ENCODE assay signal across 13 cellular contexts in genomic region chr14:104536942-104537612, GRCh38. TPM values are rescaled to one million over a fixed set of nuclear protein-coding genes. Genes with fewer than 3 reads are reported as not detected.
DNase-seq lines count a peak whose midpoint lies in the region; ATAC-seq, FAIRE-seq and TF ChIP-seq lines count a peak whose summit lies in the region.
"Had no signal": no experiment of that assay in that cellular context is flagged by ENCODE, and none has a peak within 500 bp of the region (broad histone marks: within the 10 kb centered on the region; RNA-seq: fewer than 3 reads in every experiment).

No MANE protein-coding gene starts in this region.

- peak; percentile 68 for DNase-seq in H54 (ENCODE audit: insufficient read length, low spot score)
- peak; percentile 3 for DNase-seq in RCC 7860 (ENCODE audit: low spot score)
- peak; percentile 5 for DNase-seq in fibroblast of the aortic adventitia (ENCODE audit: low read depth)
- peak; percentile 14 for DNase-seq in skeletal muscle cell (ENCODE audit: low read depth)
- no peak for DNase-seq in NCI-H2227 (lab: John Stamatoyannopoulos, UW; ENCODE audit: unreplicated experiment)
- DNase-seq in RPMI8226: no peak
- DNase-seq: activated CD8-positive, alpha-beta memory T cell treated with anti-CD3 and anti-CD28 coated beads for 24 hours; activated naive CD8-positive, alpha-beta T cell treated with anti-CD3 and anti-CD28 coated beads, Interleukin-2, amount 50 U/mL, for 24 hours; DND-41; NCI-H1105; T-cell had no signal

- no peak for TF ChIP-seq CTCF in fibroblast of the aortic adventitia (IDR thresholded peaks at IDR 0.05; ENCODE audit: insufficient read depth, low read length)

- no peak overlapping the region for H3K4me3 ChIP-seq in fibroblast of the aortic adventitia (ENCODE audit: low read depth, low read length)
- H3K4me3 ChIP-seq in skeletal muscle cell (ENCODE audit: low read depth, low read length): no peak overlapping the region
- H3K4me3 ChIP-seq: neural progenitor cell had no signal

- no peak for ATAC-seq in HG02840 (IDR thresholded peaks at IDR 0.05; ENCODE audit: low FRiP score, unreplicated experiment)
- ATAC-seq: activated naive CD8-positive, alpha-beta T cell treated with anti-CD3 and anti-CD28 coated beads, Interleukin-2, amount 50 U/mL, for 24 hours; T-cell had no signal

- FAIRE-seq in H54 (lab: Jason Lieb, UNC): peak; percentile 66
- no peak for FAIRE-seq in RCC 7860 (lab: Jason Lieb, UNC)

- TF ChIP-seq POLR2A in H54 (IDR thresholded peaks at IDR 0.05; ENCODE audit: low read depth, low read length): no peak

RNA-seq across cellular contexts. Expression of gene C14orf180, which starts 42.5 kb away (rescaled TPM):
- total RNA-seq in fibroblast of the aortic adventitia (ENCODE audit: low replicate concordance): not detected in 2 replicates
- total RNA-seq: T-cell had no signal

Comparison
In these comparisons a context has a peak if more than half of its experiments do, and no peak if none do; other contexts are left out.
1. DNase-seq: peak in H54 (single experiment), RCC 7860 (single experiment), fibroblast of the aortic adventitia (single experiment) and skeletal muscle cell (single experiment); none in NCI-H2227 (single experiment) and RPMI8226 (single experiment).